ENCODE assay signal across 1 cellular context in the genomic region with DNA sequence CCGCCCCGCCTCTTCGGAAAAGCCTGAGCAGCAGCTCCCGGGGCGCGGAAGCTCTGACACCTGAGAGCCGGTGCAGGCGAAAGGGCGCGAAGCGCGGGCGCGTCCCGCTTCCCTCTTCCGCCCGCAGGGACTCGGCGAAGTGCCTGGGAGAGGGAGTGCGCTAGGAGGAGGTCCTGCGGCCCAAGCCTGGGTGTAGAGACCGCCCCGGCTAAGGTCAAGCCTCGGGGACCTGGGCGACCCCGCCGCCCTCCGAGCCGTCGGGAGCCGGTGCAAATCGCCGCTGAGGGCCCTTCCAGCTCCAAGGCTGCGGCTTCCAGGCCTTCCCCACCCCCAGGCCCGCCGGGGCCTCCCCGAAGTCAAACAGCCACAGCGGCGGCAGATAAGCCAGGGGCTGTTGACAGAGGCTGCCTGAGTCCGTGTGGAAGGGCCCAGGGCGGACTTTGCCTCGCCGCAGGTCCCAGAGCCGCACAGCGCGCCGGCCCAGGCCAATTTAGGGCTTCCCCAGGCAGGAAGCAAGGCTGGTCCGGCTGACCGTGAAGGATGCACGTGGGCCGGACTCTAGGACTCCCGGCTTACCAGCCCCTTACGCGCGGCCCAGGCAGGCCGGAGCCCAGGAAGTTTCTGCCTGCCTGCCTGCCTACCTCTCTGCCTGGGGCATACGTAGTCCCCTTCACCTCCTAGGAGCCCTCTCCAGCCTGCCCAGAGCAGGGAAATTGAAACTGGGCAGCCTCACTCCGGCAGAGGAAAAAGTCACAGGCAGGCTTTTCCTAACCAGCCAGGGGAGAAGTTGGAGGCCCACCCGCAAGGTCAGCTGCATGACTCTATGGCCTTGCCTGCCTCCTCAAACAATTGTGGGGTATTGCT.
TF ChIP-seq lines count a peak whose summit lies in the region.

No MANE protein-coding gene starts in this region.

TF ChIP-seq in K562, 482 proteins besides CTCF, POLR2A, EP300 and RAD21 (continued from another document and continues in another):
- TF ChIP-seq SMC3 (conservative IDR thresholded peaks at IDR 0.05; ENCODE audit: insufficient read depth, low read depth, low read length) (no peak), FOXK2 (conservative IDR thresholded peaks at IDR 0.05 in 1 of 2, IDR thresholded peaks at IDR 0.05 in 1 of 2; ENCODE audit: low read depth in 2 of 2) (peak; percentile 74 to 85), PTTG1 (tag; IDR thresholded peaks at IDR 0.05; ENCODE audit: low read depth) (no peak), DPF2 (IDR thresholded peaks at IDR 0.05) (0 out of 2 replicates have a peak, but pooled peaks have one; percentile 31), SRSF1 (IDR thresholded peaks at IDR 0.05; ENCODE audit: low read depth, low read length) (peak; percentile 72; the same call in 1 of the 2 replicates), RFX5 (IDR thresholded peaks at IDR 0.05; ENCODE audit: low read depth, low read length) (no peak), RFX1 (IDR thresholded peaks at IDR 0.05) (no peak), HNRNPUL1 (IDR thresholded peaks at IDR 0.05; ENCODE audit: low read length) (no peak), ZNF695 (CRISPR knock-in tag; IDR thresholded peaks at IDR 0.05) (no peak), PHF8 (IDR thresholded peaks at IDR 0.05; ENCODE audit: borderline replicate concordance, low read length) (peak; percentile 29; the same call in 1 of the 2 replicates), BRF1 (IDR thresholded peaks at IDR 0.05; ENCODE audit: borderline replicate concordance, extremely low read depth, insufficient read length) (no peak), RBM14 (IDR thresholded peaks at IDR 0.05; ENCODE audit: borderline replicate concordance, insufficient read depth, low read depth, low read length) (no peak), BCOR (IDR thresholded peaks at IDR 0.05) (peak; percentile 70; the same call in 1 of the 2 replicates), HEY1 (CRISPR knock-in tag; IDR thresholded peaks at IDR 0.05; ENCODE audit: borderline replicate concordance) (no peak), RCOR1 (IDR thresholded peaks at IDR 0.05; ENCODE audit: borderline replicate concordance in 1 of 2, low read depth in 2 of 2, low read length in 2 of 2) (peak in 1 of 2 experiments; percentile 15; a peak in 1 of 4 replicates), PHB (CRISPR knock-in tag; IDR thresholded peaks at IDR 0.05) (no peak), LCOR (CRISPR knock-in tag; IDR thresholded peaks at IDR 0.05) (peak; percentile 73; the same call in 1 of the 2 replicates), ZNF146 (CRISPR knock-in tag; IDR thresholded peaks at IDR 0.05; ENCODE audit: unreplicated experiment) (no peak), ZNF79 (CRISPR knock-in tag; IDR thresholded peaks at IDR 0.05; ENCODE audit: low read depth) (no peak), RFX7 (CRISPR knock-in tag; IDR thresholded peaks at IDR 0.05) (no peak), CBX5 (IDR thresholded peaks at IDR 0.05; ENCODE audit: borderline replicate concordance, low read depth) (no peak), ARHGAP35 (IDR thresholded peaks at IDR 0.05; ENCODE audit: partially characterized antibody) (no peak), ZNF764 (CRISPR knock-in tag; IDR thresholded peaks at IDR 0.05; ENCODE audit: low read depth) (no peak), ZNF696 (CRISPR knock-in tag; conservative IDR thresholded peaks at IDR 0.05) (no peak), KAT7 (CRISPR knock-in tag; IDR thresholded peaks at IDR 0.05; ENCODE audit: borderline replicate concordance) (no peak), CEBPB (tag; IDR thresholded peaks at IDR 0.05) (no peak), ZBTB17 (CRISPR knock-in tag; IDR thresholded peaks at IDR 0.05) (0 out of 2 replicates have a peak, but pooled peaks have one; percentile 31), SMARCA4 (IDR thresholded peaks at IDR 0.05) (no peak), MTF1 (CRISPR knock-in tag; IDR thresholded peaks at IDR 0.05; ENCODE audit: borderline replicate concordance) (no peak), ESRRB (CRISPR knock-in tag; IDR thresholded peaks at IDR 0.05; ENCODE audit: borderline replicate concordance) (no peak), ETV1 (tag; conservative IDR thresholded peaks at IDR 0.05; ENCODE audit: low read depth) (no peak; the same call in 1 of the 2 replicates), MYC (IDR thresholded peaks at IDR 0.05; ENCODE audit: low read depth, low read length) (peak; percentile 21), MYC (CRISPR knock-in tag; IDR thresholded peaks at IDR 0.05; ENCODE audit: borderline replicate concordance, low read depth) (no peak), CEBPG (CRISPR knock-in tag; IDR thresholded peaks at IDR 0.05) (no peak), CEBPG (tag; conservative IDR thresholded peaks at IDR 0.05 in 1 of 2, IDR thresholded peaks at IDR 0.05 in 1 of 2) (no peak), FOXJ3 (CRISPR knock-in tag; IDR thresholded peaks at IDR 0.05) (no peak), FOS (IDR thresholded peaks at IDR 0.05; ENCODE audit: extremely low read depth, insufficient read length) (no peak), HLTF (IDR thresholded peaks at IDR 0.05) (no peak), FOXA3 (CRISPR knock-in tag; conservative IDR thresholded peaks at IDR 0.05 in 1 of 2, IDR thresholded peaks at IDR 0.05 in 1 of 2) (peak; percentile 78 to 97)
- TF ChIP-seq, protein P1, sequence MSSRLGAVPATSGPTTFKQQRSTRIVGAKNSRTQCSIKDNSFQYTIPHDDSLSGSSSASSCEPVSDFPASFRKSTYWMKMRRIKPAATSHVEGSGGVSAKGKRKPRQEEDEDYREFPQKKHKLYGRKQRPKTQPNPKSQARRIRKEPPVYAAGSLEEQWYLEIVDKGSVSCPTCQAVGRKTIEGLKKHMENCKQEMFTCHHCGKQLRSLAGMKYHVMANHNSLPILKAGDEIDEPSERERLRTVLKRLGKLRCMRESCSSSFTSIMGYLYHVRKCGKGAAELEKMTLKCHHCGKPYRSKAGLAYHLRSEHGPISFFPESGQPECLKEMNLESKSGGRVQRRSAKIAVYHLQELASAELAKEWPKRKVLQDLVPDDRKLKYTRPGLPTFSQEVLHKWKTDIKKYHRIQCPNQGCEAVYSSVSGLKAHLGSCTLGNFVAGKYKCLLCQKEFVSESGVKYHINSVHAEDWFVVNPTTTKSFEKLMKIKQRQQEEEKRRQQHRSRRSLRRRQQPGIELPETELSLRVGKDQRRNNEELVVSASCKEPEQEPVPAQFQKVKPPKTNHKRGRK (tag; IDR thresholded peaks at IDR 0.05), result no peak
- TF ChIP-seq, protein P2, sequence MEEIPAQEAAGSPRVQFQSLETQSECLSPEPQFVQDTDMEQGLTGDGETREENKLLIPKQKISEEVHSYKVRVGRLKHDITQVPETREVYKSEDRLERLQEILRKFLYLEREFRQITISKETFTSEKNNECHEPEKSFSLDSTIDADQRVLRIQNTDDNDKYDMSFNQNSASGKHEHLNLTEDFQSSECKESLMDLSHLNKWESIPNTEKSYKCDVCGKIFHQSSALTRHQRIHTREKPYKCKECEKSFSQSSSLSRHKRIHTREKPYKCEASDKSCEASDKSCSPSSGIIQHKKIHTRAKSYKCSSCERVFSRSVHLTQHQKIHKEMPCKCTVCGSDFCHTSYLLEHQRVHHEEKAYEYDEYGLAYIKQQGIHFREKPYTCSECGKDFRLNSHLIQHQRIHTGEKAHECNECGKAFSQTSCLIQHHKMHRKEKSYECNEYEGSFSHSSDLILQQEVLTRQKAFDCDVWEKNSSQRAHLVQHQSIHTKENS (CRISPR knock-in tag; IDR thresholded peaks at IDR 0.05), result no peak
- TF ChIP-seq, protein P3, sequence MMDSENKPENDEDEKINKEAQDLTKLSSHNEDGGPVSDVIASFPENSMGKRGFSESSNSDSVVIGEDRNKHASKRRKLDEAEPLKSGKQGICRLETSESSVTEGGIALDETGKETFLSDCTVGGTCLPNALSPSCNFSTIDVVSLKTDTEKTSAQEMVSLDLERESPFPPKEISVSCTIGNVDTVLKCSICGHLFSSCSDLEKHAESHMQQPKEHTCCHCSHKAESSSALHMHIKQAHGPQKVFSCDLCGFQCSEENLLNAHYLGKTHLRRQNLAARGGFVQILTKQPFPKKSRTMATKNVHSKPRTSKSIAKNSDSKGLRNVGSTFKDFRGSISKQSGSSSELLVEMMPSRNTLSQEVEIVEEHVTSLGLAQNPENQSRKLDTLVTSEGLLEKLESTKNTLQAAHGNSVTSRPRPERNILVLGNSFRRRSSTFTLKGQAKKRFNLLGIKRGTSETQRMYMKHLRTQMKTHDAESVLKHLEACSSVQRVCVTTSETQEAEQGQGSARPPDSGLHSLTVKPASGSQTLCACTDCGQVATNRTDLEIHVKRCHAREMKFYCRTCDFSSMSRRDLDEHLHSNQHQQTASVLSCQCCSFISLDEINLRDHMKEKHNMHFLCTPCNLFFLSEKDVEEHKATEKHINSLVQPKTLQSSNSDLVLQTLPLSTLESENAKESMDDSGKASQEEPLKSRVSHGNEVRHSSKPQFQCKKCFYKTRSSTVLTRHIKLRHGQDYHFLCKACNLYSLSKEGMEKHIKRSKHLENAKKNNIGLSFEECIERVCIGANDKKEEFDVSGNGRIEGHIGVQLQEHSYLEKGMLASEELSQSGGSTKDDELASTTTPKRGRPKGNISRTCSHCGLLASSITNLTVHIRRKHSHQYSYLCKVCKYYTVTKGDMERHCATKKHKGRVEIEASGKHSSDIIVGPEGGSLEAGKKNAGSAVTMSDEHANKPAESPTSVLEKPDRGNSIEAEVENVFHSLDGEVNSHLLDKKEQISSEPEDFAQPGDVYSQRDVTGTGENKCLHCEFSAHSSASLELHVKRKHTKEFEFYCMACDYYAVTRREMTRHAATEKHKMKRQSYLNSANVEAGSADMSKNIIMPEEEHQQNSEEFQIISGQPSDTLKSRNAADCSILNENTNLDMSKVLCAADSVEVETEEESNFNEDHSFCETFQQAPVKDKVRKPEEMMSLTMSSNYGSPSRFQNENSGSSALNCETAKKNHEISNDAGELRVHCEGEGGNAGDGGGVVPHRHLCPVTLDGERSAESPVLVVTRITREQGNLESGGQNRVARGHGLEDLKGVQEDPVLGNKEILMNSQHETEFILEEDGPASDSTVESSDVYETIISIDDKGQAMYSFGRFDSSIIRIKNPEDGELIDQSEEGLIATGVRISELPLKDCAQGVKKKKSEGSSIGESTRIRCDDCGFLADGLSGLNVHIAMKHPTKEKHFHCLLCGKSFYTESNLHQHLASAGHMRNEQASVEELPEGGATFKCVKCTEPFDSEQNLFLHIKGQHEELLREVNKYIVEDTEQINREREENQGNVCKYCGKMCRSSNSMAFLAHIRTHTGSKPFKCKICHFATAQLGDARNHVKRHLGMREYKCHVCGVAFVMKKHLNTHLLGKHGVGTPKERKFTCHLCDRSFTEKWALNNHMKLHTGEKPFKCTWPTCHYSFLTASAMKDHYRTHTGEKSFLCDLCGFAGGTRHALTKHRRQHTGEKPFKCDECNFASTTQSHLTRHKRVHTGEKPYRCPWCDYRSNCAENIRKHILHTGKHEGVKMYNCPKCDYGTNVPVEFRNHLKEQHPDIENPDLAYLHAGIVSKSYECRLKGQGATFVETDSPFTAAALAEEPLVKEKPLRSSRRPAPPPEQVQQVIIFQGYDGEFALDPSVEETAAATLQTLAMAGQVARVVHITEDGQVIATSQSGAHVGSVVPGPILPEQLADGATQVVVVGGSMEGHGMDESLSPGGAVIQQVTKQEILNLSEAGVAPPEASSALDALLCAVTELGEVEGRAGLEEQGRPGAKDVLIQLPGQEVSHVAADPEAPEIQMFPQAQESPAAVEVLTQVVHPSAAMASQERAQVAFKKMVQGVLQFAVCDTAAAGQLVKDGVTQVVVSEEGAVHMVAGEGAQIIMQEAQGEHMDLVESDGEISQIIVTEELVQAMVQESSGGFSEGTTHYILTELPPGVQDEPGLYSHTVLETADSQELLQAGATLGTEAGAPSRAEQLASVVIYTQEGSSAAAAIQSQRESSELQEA (IDR thresholded peaks at IDR 0.05; ENCODE audit: low read depth), result no peak
- TF ChIP-seq, protein P4, sequence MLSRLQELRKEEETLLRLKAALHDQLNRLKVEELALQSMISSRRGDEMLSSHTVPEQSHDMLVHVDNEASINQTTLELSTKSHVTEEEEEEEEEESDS (CRISPR knock-in tag; IDR thresholded peaks at IDR 0.05), result no peak
- TF ChIP-seq, protein P5, sequence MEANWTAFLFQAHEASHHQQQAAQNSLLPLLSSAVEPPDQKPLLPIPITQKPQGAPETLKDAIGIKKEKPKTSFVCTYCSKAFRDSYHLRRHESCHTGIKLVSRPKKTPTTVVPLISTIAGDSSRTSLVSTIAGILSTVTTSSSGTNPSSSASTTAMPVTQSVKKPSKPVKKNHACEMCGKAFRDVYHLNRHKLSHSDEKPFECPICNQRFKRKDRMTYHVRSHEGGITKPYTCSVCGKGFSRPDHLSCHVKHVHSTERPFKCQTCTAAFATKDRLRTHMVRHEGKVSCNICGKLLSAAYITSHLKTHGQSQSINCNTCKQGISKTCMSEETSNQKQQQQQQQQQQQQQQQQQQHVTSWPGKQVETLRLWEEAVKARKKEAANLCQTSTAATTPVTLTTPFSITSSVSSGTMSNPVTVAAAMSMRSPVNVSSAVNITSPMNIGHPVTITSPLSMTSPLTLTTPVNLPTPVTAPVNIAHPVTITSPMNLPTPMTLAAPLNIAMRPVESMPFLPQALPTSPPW (CRISPR knock-in tag; IDR thresholded peaks at IDR 0.05), result peak; percentile 57
- TF ChIP-seq, protein P6, sequence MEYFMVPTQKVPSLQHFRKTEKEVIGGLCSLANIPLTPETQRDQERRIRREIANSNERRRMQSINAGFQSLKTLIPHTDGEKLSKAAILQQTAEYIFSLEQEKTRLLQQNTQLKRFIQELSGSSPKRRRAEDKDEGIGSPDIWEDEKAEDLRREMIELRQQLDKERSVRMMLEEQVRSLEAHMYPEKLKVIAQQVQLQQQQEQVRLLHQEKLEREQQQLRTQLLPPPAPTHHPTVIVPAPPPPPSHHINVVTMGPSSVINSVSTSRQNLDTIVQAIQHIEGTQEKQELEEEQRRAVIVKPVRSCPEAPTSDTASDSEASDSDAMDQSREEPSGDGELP (CRISPR knock-in tag; IDR thresholded peaks at IDR 0.05; ENCODE audit: borderline replicate concordance), result peak; percentile 75
- TF ChIP-seq, protein P7, sequence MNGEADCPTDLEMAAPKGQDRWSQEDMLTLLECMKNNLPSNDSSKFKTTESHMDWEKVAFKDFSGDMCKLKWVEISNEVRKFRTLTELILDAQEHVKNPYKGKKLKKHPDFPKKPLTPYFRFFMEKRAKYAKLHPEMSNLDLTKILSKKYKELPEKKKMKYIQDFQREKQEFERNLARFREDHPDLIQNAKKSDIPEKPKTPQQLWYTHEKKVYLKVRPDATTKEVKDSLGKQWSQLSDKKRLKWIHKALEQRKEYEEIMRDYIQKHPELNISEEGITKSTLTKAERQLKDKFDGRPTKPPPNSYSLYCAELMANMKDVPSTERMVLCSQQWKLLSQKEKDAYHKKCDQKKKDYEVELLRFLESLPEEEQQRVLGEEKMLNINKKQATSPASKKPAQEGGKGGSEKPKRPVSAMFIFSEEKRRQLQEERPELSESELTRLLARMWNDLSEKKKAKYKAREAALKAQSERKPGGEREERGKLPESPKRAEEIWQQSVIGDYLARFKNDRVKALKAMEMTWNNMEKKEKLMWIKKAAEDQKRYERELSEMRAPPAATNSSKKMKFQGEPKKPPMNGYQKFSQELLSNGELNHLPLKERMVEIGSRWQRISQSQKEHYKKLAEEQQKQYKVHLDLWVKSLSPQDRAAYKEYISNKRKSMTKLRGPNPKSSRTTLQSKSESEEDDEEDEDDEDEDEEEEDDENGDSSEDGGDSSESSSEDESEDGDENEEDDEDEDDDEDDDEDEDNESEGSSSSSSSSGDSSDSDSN (IDR thresholded peaks at IDR 0.05; ENCODE audit: borderline replicate concordance in 1 of 2, low read depth in 2 of 2, low read length in 2 of 2), result peak; percentile 98 to 99; a peak in 3 of 4 replicates
